In the genomic region with DNA sequence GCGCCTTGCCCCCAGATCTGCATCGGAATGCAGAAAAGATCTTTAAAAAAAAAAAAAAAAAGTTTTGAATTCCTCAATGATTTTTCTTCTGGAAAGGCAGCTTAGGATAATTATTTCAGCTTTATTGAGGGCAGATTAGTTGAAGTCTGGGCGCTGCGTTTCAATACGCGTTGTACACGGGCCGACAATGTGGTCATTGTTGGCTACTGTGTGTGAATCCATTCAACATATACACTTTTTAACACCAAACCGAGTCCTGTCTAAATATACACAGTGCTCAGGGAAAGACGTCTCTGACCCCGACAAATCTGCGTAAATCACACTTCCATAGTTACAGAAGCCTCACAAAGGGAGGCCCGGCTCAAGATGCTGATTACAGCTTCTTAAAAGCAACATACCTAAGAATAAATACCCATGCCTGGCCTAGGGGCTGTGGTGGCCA, we compare ENCODE assay signal across 1 cellular context.
A peak's percentile ranks its signal among the peaks of the same experiment; 100 is the strongest.
TF ChIP-seq lines count a peak whose summit lies in the region.

No MANE protein-coding gene starts in this region.

TF ChIP-seq in H1, 55 proteins besides CTCF, POLR2A, EP300 and RAD21:
- TF ChIP-seq SP2 (IDR thresholded peaks at IDR 0.05; ENCODE audit: low read length) (no peak), HDAC6 (IDR thresholded peaks at IDR 0.05; ENCODE audit: low read depth, low read length) (no peak), EZH2 (IDR thresholded peaks at IDR 0.05; ENCODE audit: low read depth, low read length, severe bottlenecking) (peak; percentile 78)
